ENCODE assay signal across 22 cellular contexts in the genomic region with DNA sequence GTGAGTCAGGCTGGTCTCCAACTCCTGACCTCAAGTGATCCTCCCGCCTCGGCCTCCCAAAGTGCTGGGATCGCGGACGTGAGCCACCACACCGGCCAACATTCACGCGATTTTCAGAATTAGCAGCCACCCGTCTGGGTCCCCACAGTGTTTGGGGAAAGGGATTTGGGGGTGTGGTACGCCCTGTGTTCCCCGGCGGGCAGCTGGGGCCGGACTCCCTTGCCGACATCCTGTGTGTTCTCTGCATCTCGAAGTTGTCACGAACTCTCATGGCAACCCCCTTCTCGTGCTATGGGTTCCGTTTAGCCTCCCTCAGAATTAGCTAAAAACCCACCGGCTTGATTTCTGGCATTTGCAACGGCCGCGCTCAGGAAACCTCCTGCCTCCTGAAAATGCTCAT.
"Had no signal": no experiment of that assay in that cellular context is flagged by ENCODE, and none has a peak within 500 bp of the region (broad histone marks: within the 10 kb centered on the region; RNA-seq: fewer than 3 reads in every experiment).

No MANE protein-coding gene starts in this region.

- H3K36me3 Mint-ChIP-seq: naive thymus-derived CD8-positive, alpha-beta T cell; stimulated activated memory B cell treated with anti-CD40 and anti-IgM and Interleukin-4, amounts not matched to agents 10 μg/mL and 1 μg/mL and 100 μg/mL, for 72 hours had no signal

- H3K27ac Mint-ChIP-seq: naive thymus-derived CD8-positive, alpha-beta T cell; nephron; stimulated activated memory B cell treated with anti-CD40 and anti-IgM and Interleukin-4, amounts not matched to agents 10 μg/mL and 1 μg/mL and 100 μg/mL, for 72 hours; type B pancreatic cell had no signal

- H3K27me3 Mint-ChIP-seq: stimulated activated memory B cell treated with anti-CD40 and anti-IgM and Interleukin-4, amounts not matched to agents 10 μg/mL and 1 μg/mL and 100 μg/mL, for 72 hours; stimulated activated naive CD8-positive, alpha-beta T cell treated with anti-CD3 and anti-CD28 coated beads, Interleukin-15, amount 100 ng/mL, for 72 hours had no signal

- H3K4me3 Mint-ChIP-seq: naive thymus-derived CD8-positive, alpha-beta T cell; nephron; stimulated activated memory B cell treated with anti-CD40 and anti-IgM and Interleukin-4, amounts not matched to agents 10 μg/mL and 1 μg/mL and 100 μg/mL, for 72 hours; stimulated activated naive CD8-positive, alpha-beta T cell treated with anti-CD3 and anti-CD28 coated beads, Interleukin-15, amount 100 ng/mL, for 72 hours; type B pancreatic cell had no signal

- H3K79me2 ChIP-seq: hepatocyte had no signal

- H2AFZ ChIP-seq: hepatocyte had no signal

- ATAC-seq: heart right ventricle; left colon; left lung; lower lobe of right lung; naive thymus-derived CD8-positive, alpha-beta T cell; pancreas; psoas muscle; right lobe of liver; stimulated activated memory B cell treated with anti-CD40 and anti-IgM and Interleukin-4, amounts not matched to agents 10 μg/mL and 1 μg/mL and 100 μg/mL, for 72 hours; stimulated activated naive CD8-positive, alpha-beta T cell treated with anti-CD3 and anti-CD28 coated beads, Interleukin-15, amount 100 ng/mL, for 72 hours had no signal

- H3K4me1 ChIP-seq: heart right ventricle, left lung, lower lobe of right lung, pancreas, psoas muscle, right lobe of liver, tibial nerve, uterus had no signal

- H3K36me3 ChIP-seq: heart right ventricle, left lung, lower lobe of right lung, pancreas, right lobe of liver, tibial nerve, uterus had no signal

- H3K4me1 Mint-ChIP-seq: nephron; stimulated activated memory B cell treated with anti-CD40 and anti-IgM and Interleukin-4, amounts not matched to agents 10 μg/mL and 1 μg/mL and 100 μg/mL, for 72 hours; stimulated activated naive CD8-positive, alpha-beta T cell treated with anti-CD3 and anti-CD28 coated beads, Interleukin-15, amount 100 ng/mL, for 72 hours had no signal

- DNase-seq: heart right ventricle; left colon; lower lobe of right lung; mammary epithelial cell; mesenchymal stem cell; naive thymus-derived CD8-positive, alpha-beta T cell; pancreas; psoas muscle; right lobe of liver; stimulated activated CD4-positive, alpha-beta T cell treated with anti-CD3 and anti-CD28 coated beads, Interleukin-4, amount 100 ng/mL, for 4 hours; stimulated activated CD8-positive, alpha-beta memory T cell treated with anti-CD3 and anti-CD28 coated beads, Interleukin-4, amount 100 ng/mL, for 48 hours; stimulated activated naive CD4-positive, alpha-beta T cell treated with Interleukin-2 at 50 U/mL for 16 hours; stimulated activated naive CD8-positive, alpha-beta T cell treated with anti-CD3 and anti-CD28 coated beads, Interleukin-15, amount 100 ng/mL, for 72 hours; substantia nigra; uterus had no signal

- H3K27ac ChIP-seq: heart right ventricle, hepatocyte, left lung, lower lobe of right lung, pancreas, psoas muscle, right lobe of liver, skin epidermis, tibial nerve, uterus had no signal

- H3K9me3 ChIP-seq: lower lobe of right lung, pancreas, psoas muscle, right lobe of liver, uterus had no signal

- H3K4me2 ChIP-seq: hepatocyte had no signal

- H3K27me3 ChIP-seq: heart right ventricle, hepatocyte, left lung, pancreas, right lobe of liver, tibial nerve, uterus had no signal

- H3K4me3 ChIP-seq: heart right ventricle, hepatocyte, left lung, lower lobe of right lung, pancreas, psoas muscle, right lobe of liver, skin epidermis, tibial nerve, uterus had no signal
